Comparison of ENCODE assay signal across 8 cellular contexts in genomic region chr3:141498592-141499223, GRCh38. TPM values are rescaled to one million over a fixed set of nuclear protein-coding genes. Genes with fewer than 3 reads are reported as not detected.
DNase-seq lines count a peak whose midpoint lies in the region; ATAC-seq and TF ChIP-seq lines count a peak whose summit lies in the region.

No MANE protein-coding gene starts in this region.

- no peaks in the 10 kb centered on the region for H3K9me3 Mint-ChIP-seq in stimulated activated naive CD8-positive, alpha-beta T cell treated with anti-CD3 and anti-CD28 coated beads, Interleukin-15, Interleukin-2, amounts not matched to agents 100 ng/mL and 50 ng/mL, for 24 hours

- peak overlapping the region; percentile 16 to 88 for H3K27ac ChIP-seq in left lung
- peak overlapping the region in 10 of 59 donors; percentile 0 to 70 (median 21) for H3K27ac ChIP-seq in dorsolateral prefrontal cortex

- H3K9me3 ChIP-seq in left lung: no peaks in the 10 kb centered on the region

- no peak for TF ChIP-seq CTCF in left lung (IDR thresholded peaks at IDR 0.05)
- no peak for TF ChIP-seq CTCF in dorsolateral prefrontal cortex (IDR thresholded peaks at IDR 0.05 in 54 of 56, conservative IDR thresholded peaks at IDR 0.05 in 2 of 56; ENCODE audit: low read depth in 1 of 56, partially characterized antibody in 56 of 56)

- peak overlapping the region; percentile 94 for H3K27ac Mint-ChIP-seq in stimulated activated naive CD8-positive, alpha-beta T cell treated with anti-CD3 and anti-CD28 coated beads, Interleukin-15, Interleukin-2, amounts not matched to agents 100 ng/mL and 50 ng/mL, for 24 hours

- DNase-seq in MV-4-11 (lab: John Stamatoyannopoulos, UW) (peak; percentile 98), left lung (peak in 1 of 2 donors; percentile 61), dorsolateral prefrontal cortex (no peak), GM03348 (ENCODE audit: low spot score) (no peak)
- DNase-seq in activated CD8-positive, alpha-beta memory T cell treated with anti-CD3 and anti-CD28 coated beads, Interleukin-2, amount 50 U/mL, for 48 hours: peak; percentile 85

- H3K27me3 Mint-ChIP-seq in stimulated activated naive CD8-positive, alpha-beta T cell treated with anti-CD3 and anti-CD28 coated beads, Interleukin-15, Interleukin-2, amounts not matched to agents 100 ng/mL and 50 ng/mL, for 24 hours: no peaks in the 10 kb centered on the region

- no peaks in the 10 kb centered on the region for H3K36me3 ChIP-seq in left lung

- H3K27me3 ChIP-seq in left lung (no peaks in the 10 kb centered on the region), dorsolateral prefrontal cortex (no peaks in the 10 kb centered on the region)

- peaks cover 0 to 51% of the 10 kb centered on the region in 2 donors for H3K4me1 ChIP-seq in left lung

- H3K36me3 Mint-ChIP-seq in stimulated activated naive CD8-positive, alpha-beta T cell treated with anti-CD3 and anti-CD28 coated beads, Interleukin-15, Interleukin-2, amounts not matched to agents 100 ng/mL and 50 ng/mL, for 24 hours (ENCODE audit: low read depth): peaks cover 31% of the 10 kb centered on the region

- H3K4me1 Mint-ChIP-seq in stimulated activated naive CD8-positive, alpha-beta T cell treated with anti-CD3 and anti-CD28 coated beads, Interleukin-15, Interleukin-2, amounts not matched to agents 100 ng/mL and 50 ng/mL, for 24 hours (ENCODE audit: low read depth): peaks cover 35% of the 10 kb centered on the region

- intact Hi-C loops in left lung (cut with DNase I) (no loop called here), dorsolateral prefrontal cortex (cut with DNase I) (no loop called here)

- ATAC-seq in GM21825 (IDR thresholded peaks at IDR 0.05; ENCODE audit: unreplicated experiment): peak; percentile 98
- ATAC-seq in left lung: peak; percentile 79

- peak overlapping the region; percentile 67 for H3K4me3 Mint-ChIP-seq in stimulated activated naive CD8-positive, alpha-beta T cell treated with anti-CD3 and anti-CD28 coated beads, Interleukin-15, Interleukin-2, amounts not matched to agents 100 ng/mL and 50 ng/mL, for 24 hours

- H3K4me3 ChIP-seq in GM08714 (ENCODE audit: low read length) (peak overlapping the region; percentile 43; the same call in 1 of the 2 replicates), left lung (peak overlapping the region in 1 of 2 donors; percentile 14), dorsolateral prefrontal cortex (peak overlapping the region in 3 of 59 donors; percentile 1 to 42 (median 27))

RNA-seq across cellular contexts. Expression of gene RASA2, which starts 11.9 kb away (rescaled TPM):
- 10 to 100 TPM; 17.2 to 23.3 TPM for total RNA-seq in left lung
- 10 to 100 TPM; 19.8 to 49.0 (median 31.1) TPM for total RNA-seq in dorsolateral prefrontal cortex

Comparison
In these comparisons a context has a peak if more than half of its experiments do, and no peak if none do; other contexts are left out.
1. DNase-seq: peak in MV-4-11 (single experiment) and activated CD8-positive, alpha-beta memory T cell treated with anti-CD3 and anti-CD28 coated beads, Interleukin-2, amount 50 U/mL, for 48 hours (single experiment); none in dorsolateral prefrontal cortex (0 of 10) and GM03348 (single experiment).